Comparison of ENCODE assay signal across 26 cellular contexts in the genomic region with DNA sequence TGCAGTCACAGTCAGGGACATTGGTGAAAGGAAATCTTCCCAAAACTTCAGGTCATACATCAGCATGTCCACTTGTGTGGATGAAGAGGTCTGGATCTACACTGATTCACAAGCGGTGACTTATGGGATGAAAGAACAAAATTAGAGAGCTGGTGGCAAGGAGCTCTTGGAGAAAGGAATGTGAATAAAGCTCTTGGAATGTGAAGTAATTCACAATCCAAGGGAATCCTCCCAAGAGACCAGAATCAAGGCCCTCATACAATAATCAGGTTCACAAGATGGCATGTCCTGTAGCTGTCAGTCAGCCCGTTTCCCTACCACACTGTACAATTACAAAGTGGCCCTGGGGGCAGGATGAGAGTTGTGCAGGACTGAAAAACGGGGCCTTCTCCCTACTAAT.
"Had no signal": no experiment of that assay in that cellular context is flagged by ENCODE, and none has a peak within 500 bp of the region (broad histone marks: within the 10 kb centered on the region; RNA-seq: fewer than 3 reads in every experiment).

No MANE protein-coding gene starts in this region.

- H3K9me3 ChIP-seq: body of pancreas, gastrocnemius medialis, sigmoid colon, testis, vagina had no signal

- H3K4me1 ChIP-seq: body of pancreas, gastrocnemius medialis, neural progenitor cell, sigmoid colon, testis, vagina had no signal

- H3K36me3 Mint-ChIP-seq: activated naive CD8-positive, alpha-beta T cell treated with anti-CD3 and anti-CD28 coated beads for 36 hours; mesothelial cell of epicardium; naive thymus-derived CD8-positive, alpha-beta T cell; neural progenitor cell; type B pancreatic cell had no signal

- H2AFZ ChIP-seq: neural progenitor cell had no signal

- H3K27me3 ChIP-seq: body of pancreas, cardiac muscle cell, gastrocnemius medialis, neural progenitor cell, sigmoid colon, testis, vagina had no signal

- H3K4me3 Mint-ChIP-seq: activated naive CD8-positive, alpha-beta T cell treated with anti-CD3 and anti-CD28 coated beads for 36 hours; activated T-cell treated with anti-CD3 and anti-CD28 coated beads, Interleukin-2, amount 50 U/mL, for 4 hours; mesothelial cell of epicardium; naive thymus-derived CD8-positive, alpha-beta T cell; neural progenitor cell; stimulated activated naive B cell treated with anti-CD40 and anti-IgM and Interleukin-4, amounts not matched to agents 10 μg/mL and 1 μg/mL and 100 μg/mL, for 72 hours; type B pancreatic cell had no signal

- H3K4me1 Mint-ChIP-seq: activated naive CD8-positive, alpha-beta T cell treated with anti-CD3 and anti-CD28 coated beads for 36 hours; mesothelial cell of epicardium; neural progenitor cell had no signal

- H3K27me3 Mint-ChIP-seq: progenitor cell of endocrine pancreas had no signal

- H3K9me3 Mint-ChIP-seq: activated naive CD8-positive, alpha-beta T cell treated with anti-CD3 and anti-CD28 coated beads for 36 hours; activated T-cell treated with anti-CD3 and anti-CD28 coated beads, Interleukin-2, amount 50 U/mL, for 4 hours; mesothelial cell of epicardium; naive thymus-derived CD8-positive, alpha-beta T cell; neural progenitor cell; type B pancreatic cell had no signal

- H3K9ac ChIP-seq: neural progenitor cell had no signal

- H3K27ac Mint-ChIP-seq: activated naive CD8-positive, alpha-beta T cell treated with anti-CD3 and anti-CD28 coated beads for 36 hours; mesothelial cell of epicardium; naive thymus-derived CD8-positive, alpha-beta T cell; neural progenitor cell; progenitor cell of endocrine pancreas; stimulated activated naive B cell treated with anti-CD40 and anti-IgM and Interleukin-4, amounts not matched to agents 10 μg/mL and 1 μg/mL and 100 μg/mL, for 72 hours; type B pancreatic cell had no signal

- ATAC-seq: activated T-cell treated with anti-CD3 and anti-CD28 coated beads, Interleukin-2, amount 50 U/mL, for 4 hours; body of pancreas; gastrocnemius medialis; left ventricle myocardium superior; naive thymus-derived CD8-positive, alpha-beta T cell; stimulated activated naive B cell treated with anti-CD40 and anti-IgM and Interleukin-4, amounts not matched to agents 10 μg/mL and 1 μg/mL and 100 μg/mL, for 72 hours had no signal

- H3K36me3 ChIP-seq: cardiac muscle cell, gastrocnemius medialis, neural progenitor cell, sigmoid colon, vagina had no signal

- H3K27ac ChIP-seq: body of pancreas, cardiac muscle cell, gastrocnemius medialis, neural progenitor cell, sigmoid colon, testis, vagina had no signal

- H3K4me2 ChIP-seq: neural progenitor cell had no signal

- DNase-seq: activated CD4-positive, alpha-beta T cell treated with anti-CD3 and anti-CD28 coated beads for 4 hours; activated CD4-positive, alpha-beta T cell treated with anti-CD3 and anti-CD28 coated beads, Interleukin-2, amount 50 U/mL, for 48 hours; activated CD4-positive, CD25-positive, alpha-beta regulatory T cell; activated CD8-positive, alpha-beta memory T cell treated with anti-CD3 and anti-CD28 coated beads, Interleukin-2, amount 50 U/mL, for 48 hours; activated naive CD4-positive, alpha-beta T cell treated with Interleukin-2 at 50 U/mL for 16 hours; activated naive CD8-positive, alpha-beta T cell treated with anti-CD3 and anti-CD28 coated beads for 36 hours; activated T-cell treated with anti-CD3 and anti-CD28 coated beads, Interleukin-2, amount 50 U/mL, for 4 hours; amniotic stem cell; body of pancreas; gastrocnemius medialis; hypothalamus; left ventricle myocardium superior; mammary epithelial cell; naive thymus-derived CD8-positive, alpha-beta T cell; retina; sigmoid colon; stimulated activated CD4-positive, alpha-beta T cell treated with anti-CD3 and anti-CD28 coated beads, Interleukin-2, amount 100 ng/mL, for 48 hours; stimulated activated CD8-positive, alpha-beta memory T cell treated with anti-CD3 and anti-CD28 coated beads, Interleukin-4, amount 100 ng/mL, for 48 hours; stimulated activated naive B cell treated with anti-CD40 and anti-IgM and Interleukin-4, amounts not matched to agents 10 μg/mL and 1 μg/mL and 100 μg/mL, for 72 hours; testis had no signal

- H3K4me3 ChIP-seq: body of pancreas, cardiac muscle cell, gastrocnemius medialis, neural progenitor cell, sigmoid colon, testis, vagina had no signal
